In the genomic region with DNA sequence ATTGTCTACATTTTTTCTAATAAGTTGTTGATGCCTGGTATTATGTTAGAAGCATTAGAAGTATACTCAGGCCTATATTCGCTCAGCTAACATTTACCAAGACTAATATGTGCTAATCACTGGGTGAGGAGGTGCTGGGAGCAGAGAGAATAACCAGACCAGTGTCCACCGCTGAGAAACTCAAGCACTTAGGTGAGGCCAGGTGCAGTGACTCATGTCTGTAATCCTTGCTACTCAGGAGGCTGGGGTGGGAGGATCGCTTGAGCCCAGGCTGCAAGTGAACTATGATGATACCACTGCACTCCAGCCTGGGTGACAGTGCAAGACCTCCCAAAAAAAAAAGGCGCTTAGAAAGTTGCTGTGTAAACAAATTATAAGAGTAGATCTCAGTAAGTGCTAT, we compare ENCODE assay signal across 13 cellular contexts.
A peak's percentile ranks its signal among the peaks of the same experiment; 100 is the strongest.
DNase-seq lines count a peak whose midpoint lies in the region; ATAC-seq and TF ChIP-seq lines count a peak whose summit lies in the region.
"Had no signal": no experiment of that assay in that cellular context is flagged by ENCODE, and none has a peak within 500 bp of the region (broad histone marks: within the 10 kb centered on the region; RNA-seq: fewer than 3 reads in every experiment).

No MANE protein-coding gene starts in this region.

- no peak overlapping the region for H3K4me3 ChIP-seq in mucosa of descending colon

- H3K27me3 ChIP-seq in foreskin keratinocyte = no peaks in the 10 kb centered on the region

- peak; percentile 46 for ATAC-seq in foreskin keratinocyte
- ATAC-seq in mucosa of descending colon = no peak
- ATAC-seq: Right ventricle myocardium inferior had no signal

- no peaks in the 10 kb centered on the region for H3K9me3 ChIP-seq in mucosa of descending colon
- H3K9me3 ChIP-seq: SK-N-SH had no signal

- intact Hi-C loops in activated T-helper 2 cell treated with anti-CD3 and anti-CD28 coated beads, Interferon-gamma antibody, Interleukin-2, Interleukin-4, amounts not matched to agents 10 μg/mL and 5 μg/mL and 100 μg/mL, durations not matched to agents 14 hours and 24 hours and 36 hours (cut with micrococcal nuclease) = no loop called here
- intact Hi-C loops in mucosa of descending colon (cut with DNase I, micrococcal nuclease) = no loop called here

- H3K4me1 Mint-ChIP-seq in nephron progenitor cell = peaks cover 74% of the 10 kb centered on the region
- H3K4me1 Mint-ChIP-seq in activated T-helper 2 cell treated with anti-CD3 and anti-CD28 coated beads, Interferon-gamma antibody, Interleukin-2, Interleukin-4, amounts not matched to agents 10 μg/mL and 5 μg/mL and 100 μg/mL, durations not matched to agents 14 hours and 24 hours and 36 hours (ENCODE audit: low read depth) = peaks cover 6% of the 10 kb centered on the region

- peaks cover 3% of the 10 kb centered on the region for H3K4me1 ChIP-seq in foreskin keratinocyte
- H3K4me1 ChIP-seq in mucosa of descending colon (ENCODE audit: low read depth) = no peaks in the 10 kb centered on the region

- H3K36me3 ChIP-seq in mucosa of descending colon (ENCODE audit: low read depth) = no peaks in the 10 kb centered on the region

- H3K27me3 Mint-ChIP-seq in nephron progenitor cell (ENCODE audit: low read depth, poor library complexity) = peaks cover 6% of the 10 kb centered on the region
- no peaks in the 10 kb centered on the region for H3K27me3 Mint-ChIP-seq in activated T-helper 2 cell treated with anti-CD3 and anti-CD28 coated beads, Interferon-gamma antibody, Interleukin-2, Interleukin-4, amounts not matched to agents 10 μg/mL and 5 μg/mL and 100 μg/mL, durations not matched to agents 14 hours and 24 hours and 36 hours (ENCODE audit: low read depth)
- H3K27me3 Mint-ChIP-seq: CD4-positive, alpha-beta memory T cell had no signal

- TF ChIP-seq CTCF in foreskin keratinocyte (conservative IDR thresholded peaks at IDR 0.05) = no peak
- TF ChIP-seq CTCF in nephron progenitor cell (IDR thresholded peaks at IDR 0.05) = no peak
- no peak for TF ChIP-seq CTCF in mucosa of descending colon (IDR thresholded peaks at IDR 0.05)

- no peak overlapping the region for H3K27ac ChIP-seq in foreskin keratinocyte

- DNase-seq in NCI-H146 (lab: John Stamatoyannopoulos, UW) = peak; percentile 51
- no peak for DNase-seq in NCI-H146 treated with DMSO at 0.1 percent for 48 hours (lab: John Stamatoyannopoulos, UW; ENCODE audit: unreplicated experiment)
- peak; percentile 92 for DNase-seq in NCI-H69 (lab: John Stamatoyannopoulos, UW)
- no peak for DNase-seq in foreskin keratinocyte
- DNase-seq in nephron progenitor cell = no peak
- no peak for DNase-seq in activated T-helper 2 cell treated with anti-CD3 and anti-CD28 coated beads, Interferon-gamma antibody, Interleukin-2, Interleukin-4, amounts not matched to agents 10 μg/mL and 5 μg/mL and 100 μg/mL, durations not matched to agents 14 hours and 24 hours and 36 hours (ENCODE audit: low spot score)
- DNase-seq in NCI-H2196 treated with DMSO at 0.1 percent for 48 hours (lab: John Stamatoyannopoulos, UW; ENCODE audit: unreplicated experiment) = no peak
- DNase-seq in mucosa of descending colon = no peak
- DNase-seq: 8988T; CD4-positive, alpha-beta memory T cell; EL; SK-N-SH had no signal

- no peaks in the 10 kb centered on the region for H3K36me3 Mint-ChIP-seq in nephron progenitor cell (ENCODE audit: low read depth)
- H3K36me3 Mint-ChIP-seq in activated T-helper 2 cell treated with anti-CD3 and anti-CD28 coated beads, Interferon-gamma antibody, Interleukin-2, Interleukin-4, amounts not matched to agents 10 μg/mL and 5 μg/mL and 100 μg/mL, durations not matched to agents 14 hours and 24 hours and 36 hours (ENCODE audit: low read depth) = peaks cover 54% of the 10 kb centered on the region

- H3K4me3 Mint-ChIP-seq in nephron progenitor cell = no peak overlapping the region
- no peak overlapping the region for H3K4me3 Mint-ChIP-seq in activated T-helper 2 cell treated with anti-CD3 and anti-CD28 coated beads, Interferon-gamma antibody, Interleukin-2, Interleukin-4, amounts not matched to agents 10 μg/mL and 5 μg/mL and 100 μg/mL, durations not matched to agents 14 hours and 24 hours and 36 hours (ENCODE audit: low read depth)
- H3K4me3 Mint-ChIP-seq: CD4-positive, alpha-beta memory T cell had no signal

- H3K27ac Mint-ChIP-seq in nephron progenitor cell = peak overlapping the region; percentile 91
- no peak overlapping the region for H3K27ac Mint-ChIP-seq in activated T-helper 2 cell treated with anti-CD3 and anti-CD28 coated beads, Interferon-gamma antibody, Interleukin-2, Interleukin-4, amounts not matched to agents 10 μg/mL and 5 μg/mL and 100 μg/mL, durations not matched to agents 14 hours and 24 hours and 36 hours

- H3K9me3 Mint-ChIP-seq in nephron progenitor cell = no peaks in the 10 kb centered on the region
- H3K9me3 Mint-ChIP-seq in activated T-helper 2 cell treated with anti-CD3 and anti-CD28 coated beads, Interferon-gamma antibody, Interleukin-2, Interleukin-4, amounts not matched to agents 10 μg/mL and 5 μg/mL and 100 μg/mL, durations not matched to agents 14 hours and 24 hours and 36 hours = no peaks in the 10 kb centered on the region

Comparison
In these comparisons a context has a peak if more than half of its experiments do, and no peak if none do; other contexts are left out.
1. DNase-seq: peak in NCI-H146 (single experiment) and NCI-H69 (single experiment); none in NCI-H146 treated with DMSO at 0.1 percent for 48 hours (single experiment), foreskin keratinocyte (0 of 2), nephron progenitor cell (single experiment), activated T-helper 2 cell treated with anti-CD3 and anti-CD28 coated beads, Interferon-gamma antibody, Interleukin-2, Interleukin-4, amounts not matched to agents 10 μg/mL and 5 μg/mL and 100 μg/mL, durations not matched to agents 14 hours and 24 hours and 36 hours (single experiment), NCI-H2196 treated with DMSO at 0.1 percent for 48 hours (single experiment) and mucosa of descending colon (0 of 3).